Comparison of ENCODE assay signal across 18 cellular contexts in genomic region chr1:45329445-45329844, GRCh38. TPM values are rescaled to one million over a fixed set of nuclear protein-coding genes. Genes with fewer than 3 reads are reported as not detected.
DNase-seq lines count a peak whose midpoint lies in the region; ATAC-seq, FAIRE-seq and TF ChIP-seq lines count a peak whose summit lies in the region.
"Had no signal": no experiment of that assay in that cellular context is flagged by ENCODE, and none has a peak within 500 bp of the region (broad histone marks: within the 10 kb centered on the region; RNA-seq: fewer than 3 reads in every experiment).

No MANE protein-coding gene starts in this region.

- H3K4me1 Mint-ChIP-seq in WTC11, result peaks cover 37% of the 10 kb centered on the region

- intact Hi-C loops in sigmoid colon (cut with DNase I), result no loop called here

- 79 to 87% methylated on average over 4 of the region's 4 CpGs for WGBS in sigmoid colon, 2 donors

- POLR2A ChIA-PET in WTC11 (lab: Charles Lee), result interaction anchor here (0.6 to 4.4 kb wide), 5 partner anchors 10 to 518 kb away, joined by 4 to 54 read pairs (median 11); partner anchors contain the start of genes MUTYH and TOE1

- H3K27ac Mint-ChIP-seq in WTC11, result peak overlapping the region; percentile 93
- H3K27ac Mint-ChIP-seq: B cell, T-helper 17 cell had no signal

- FAIRE-seq in H54 (lab: Jason Lieb, UNC) (no peak), GM12892 (lab: Jason Lieb, UNC) (no peak)
- FAIRE-seq: keratinocyte had no signal

- TF ChIP-seq POLR2A in H54 (IDR thresholded peaks at IDR 0.05; ENCODE audit: low read depth, low read length), result no peak
- TF ChIP-seq POLR2A in sigmoid colon (IDR thresholded peaks at IDR 0.05), result no peak
- TF ChIP-seq POLR2A in GM12892 (IDR thresholded peaks at IDR 0.05; ENCODE audit: low read depth, low read length), result no peak

- H3K27me3 ChIP-seq in iPS-15b (ENCODE audit: control insufficient read depth, insufficient read depth, low read length), result no peaks in the 10 kb centered on the region
- peaks cover 0 to 7% (median 0%) of the 10 kb centered on the region in 3 donors for H3K27me3 ChIP-seq in sigmoid colon
- H3K27me3 ChIP-seq: Peyer's patch, tibial nerve had no signal

- no peak for TF ChIP-seq CTCF in WTC11 (IDR thresholded peaks at IDR 0.05)
- TF ChIP-seq CTCF in sigmoid colon (IDR thresholded peaks at IDR 0.05), result no peak

- H3K36me3 ChIP-seq in iPS-15b (ENCODE audit: control insufficient read depth, insufficient read depth, low read length) (peaks cover 31% of the 10 kb centered on the region), sigmoid colon (peaks cover 11 to 57% (median 25%) of the 10 kb centered on the region in 4 donors)

- TF ChIP-seq EP300 in sigmoid colon (IDR thresholded peaks at IDR 0.05), result no peak

- H3K36me3 Mint-ChIP-seq in WTC11, result peaks cover 34% of the 10 kb centered on the region

- H3K9me3 Mint-ChIP-seq in WTC11, result peaks cover 3% of the 10 kb centered on the region

- H3K27me3 Mint-ChIP-seq in WTC11 (ENCODE audit: low read depth), result no peaks in the 10 kb centered on the region; the same call in 1 of the 2 replicates
- H3K27me3 Mint-ChIP-seq: B cell, T-helper 17 cell had no signal

- CTCF ChIA-PET in WTC11 (lab: Charles Lee), result interaction anchor here (0.6 to 4.4 kb wide), 8 partner anchors 11 to 318 kb away, joined by 3 to 32 read pairs (median 4); partner anchors contain the start of genes HECTD3, MUTYH, TESK2 and TOE1

- H3K27ac ChIP-seq in sigmoid colon, result no peak overlapping the region
- H3K27ac ChIP-seq: Peyer's patch had no signal

- DNase-seq in COLO829 (ENCODE audit: low spot score), result peak; percentile 42
- DNase-seq in H54 (ENCODE audit: insufficient read length, low spot score), result peak; percentile 51
- DNase-seq in WTC11 (ENCODE audit: low spot score), result no peak
- DNase-seq in foreskin melanocyte, result no peak
- no peak for DNase-seq in sigmoid colon
- no peak for DNase-seq in GM12892 (ENCODE audit: insufficient read length)
- DNase-seq: activated gamma-delta T cell; DND-41; NCI-H1417 treated with DMSO at 0.1 percent for 48 hours; NCI-H510A; Peyer's patch; stimulated activated CD4-positive, alpha-beta T cell treated with anti-CD3 and anti-CD28 coated beads, Interleukin-2, amount 100 ng/mL, for 24 hours; T-helper 17 cell had no signal

- H3K4me3 Mint-ChIP-seq in WTC11, result peak overlapping the region; percentile 70
- H3K4me3 Mint-ChIP-seq: T-helper 17 cell had no signal

- H3K4me1 ChIP-seq in iPS-15b (ENCODE audit: control insufficient read depth, insufficient read depth, low read length), result peaks cover 10% of the 10 kb centered on the region
- H3K4me1 ChIP-seq in sigmoid colon, result peaks cover 0 to 17% (median 15%) of the 10 kb centered on the region in 4 donors

- H3K9ac ChIP-seq in iPS-15b (ENCODE audit: low read depth, low read length), result peak overlapping the region; percentile 60

- peak; percentile 11 for ATAC-seq in WTC11
- no peak for ATAC-seq in activated CD4-positive, CD25-positive, alpha-beta regulatory T cell treated with anti-CD3 and anti-CD28 coated beads, Interleukin-2, amount 50 U/mL, for 24 hours
- ATAC-seq: T-helper 17 cell had no signal

- no peaks in the 10 kb centered on the region for H3K9me3 ChIP-seq in iPS-15b (ENCODE audit: control insufficient read depth, insufficient read depth, low read length)
- H3K9me3 ChIP-seq in sigmoid colon, result no peaks in the 10 kb centered on the region
- H3K9me3 ChIP-seq: Peyer's patch, tibial nerve had no signal

- H3K4me3 ChIP-seq in iPS-15b (ENCODE audit: low read depth, low read length), result peak overlapping the region; percentile 81
- H3K4me3 ChIP-seq in sigmoid colon, result no peak overlapping the region
- H3K4me3 ChIP-seq: Peyer's patch, tibial nerve had no signal

TF ChIP-seq in WTC11, 78 proteins besides CTCF, POLR2A, EP300 and RAD21:
- TF ChIP-seq FOXP4 (CRISPR knock-in tag; IDR thresholded peaks at IDR 0.05), result no peak
- TF ChIP-seq SMAD4 (CRISPR knock-in tag; IDR thresholded peaks at IDR 0.05), result 0 out of 2 replicates have a peak, but pooled peaks have one; percentile 17

RNA-seq across cellular contexts. Expression of gene HPDL, which starts 2.8 kb away (rescaled TPM):
- total RNA-seq in WTC11 (2021) (24.9 to 44.0 TPM (median 27.8 TPM) in 3 replicates), sigmoid colon (under 1 TPM in 1 of 4 donors, not detected in 3; 0.95 TPM)
- 10 to 100 TPM in 2 of 3 donors, 1 to 10 TPM in 1; 4.9 to 15.7 (median 11.4) TPM for polyA plus RNA-seq in sigmoid colon
- 9.8 TPM for polyA plus RNA-seq in GM12892 (2012; ENCODE audit: missing spikeins)

RNA-seq across cellular contexts. Expression of gene TOE1, which starts 10.5 kb away (rescaled TPM):
- total RNA-seq in WTC11 (2021) (7.4 to 10.9 TPM (median 10.0 TPM) in 3 replicates), sigmoid colon (10 to 100 TPM in 1 of 4 donors, 1 to 10 TPM in 3; 7.1 to 10.5 (median 7.3) TPM)
- polyA plus RNA-seq in sigmoid colon, result 10 to 100 TPM; 11.4 to 12.9 (median 12.0) TPM
- polyA plus RNA-seq in GM12892 (2012; ENCODE audit: missing spikeins), result 11.9 TPM

RNA-seq across cellular contexts. Expression of gene MUTYH, which starts 10.8 kb away (rescaled TPM):
- total RNA-seq in WTC11 (2021) (58.3 to 67.2 TPM (median 65.7 TPM) in 3 replicates), sigmoid colon (10 to 100 TPM; 15.7 to 22.8 (median 19.2) TPM)
- 10 to 100 TPM; 22.4 to 24.6 (median 23.7) TPM for polyA plus RNA-seq in sigmoid colon
- polyA plus RNA-seq in GM12892 (2012; ENCODE audit: missing spikeins), result 18.9 TPM

Comparison
In these comparisons a context has a peak if more than half of its experiments do, and no peak if none do; other contexts are left out.
1. DNase-seq: peak in COLO829 (single experiment) and H54 (single experiment); none in WTC11 (single experiment), foreskin melanocyte (single experiment), sigmoid colon (single experiment) and GM12892 (single experiment).
2. RNA of gene HPDL, which starts 2.8 kb away (total RNA-seq): 24.9 to 44.0 TPM in WTC11; 0.95 TPM in sigmoid colon; every median in the first group is over 10 times any median in the second.